Comparison of ENCODE assay signal across 2 cellular contexts in genomic region chr1:145066486-145066885, GRCh38. TPM values are rescaled to one million over a fixed set of nuclear protein-coding genes. Genes with fewer than 3 reads are reported as not detected.
"Had no signal": no experiment of that assay in that cellular context is flagged by ENCODE, and none has a peak within 500 bp of the region (broad histone marks: within the 10 kb centered on the region; RNA-seq: fewer than 3 reads in every experiment).

No MANE protein-coding gene starts in this region.

RNA-seq across cellular contexts. Expression of gene FAM72D, which starts 29.3 kb away (rescaled TPM):
- total RNA-seq: body of pancreas, cardiac septum had no signal
